26 cellular contexts compared by ENCODE assay signal in genomic region chr7:16826061-16826460, GRCh38. TPM values are rescaled to one million over a fixed set of nuclear protein-coding genes. Genes with fewer than 3 reads are reported as not detected.
"Had no signal": no experiment of that assay in that cellular context is flagged by ENCODE, and none has a peak within 500 bp of the region (broad histone marks: within the 10 kb centered on the region; RNA-seq: fewer than 3 reads in every experiment).

No MANE protein-coding gene starts in this region.

- FAIRE-seq: HTR-8/SVneo had no signal

- H3K27ac Mint-ChIP-seq: IgD-negative memory B cell had no signal

- H3K4me1 Mint-ChIP-seq: IgD-negative memory B cell had no signal

- H3K4me3 ChIP-seq: MG63, Peyer's patch, SJSA1, SK-N-MC had no signal

- H3K4me1 ChIP-seq: Peyer's patch, SJSA1 had no signal

- H3K4me3 Mint-ChIP-seq: IgD-negative memory B cell had no signal

- ATAC-seq: PC-3, Right ventricle myocardium inferior had no signal

- H3K27me3 ChIP-seq: MG63, Peyer's patch, SJSA1 had no signal

- H3K27ac ChIP-seq: HL-60, Peyer's patch, SJSA1, SK-N-MC had no signal

- DNase-seq: KBM-7, MG63, NCI-H1092, NCI-H1105 treated with DMSO at 0.1 percent for 48 hours, NCI-H1417 treated with DMSO at 0.1 percent for 48 hours, NCI-H146, NCI-H1694 treated with DMSO at 0.1 percent for 48 hours, NCI-H1930, NCI-H2081, NCI-H2107, NCI-H2227 treated with DMSO at 0.1 percent for 48 hours, NCI-H524 treated with DMSO at 0.1 percent for 48 hours, NCI-H69, NCI-H774, PC-3, Peyer's patch, SIG-M5 had no signal

- H3K9me3 ChIP-seq: Peyer's patch, SJSA1 had no signal

- H3K36me3 ChIP-seq: MG63, Peyer's patch, SJSA1 had no signal

RNA-seq across cellular contexts. Expression of gene AGR2, which starts 21.3 kb away (rescaled TPM):
- total RNA-seq: OCI-LY7, Right ventricle myocardium inferior, RPMI7951, SJSA1 had no signal
- polyA plus RNA-seq: IgD-negative memory B cell had no signal

RNA-seq across cellular contexts. Expression of gene AGR3, which starts 55.7 kb away (rescaled TPM):
- total RNA-seq: NCI-H460, OCI-LY7, PC-3, Right ventricle myocardium inferior, RPMI7951, SJSA1 had no signal
- polyA plus RNA-seq: IgD-negative memory B cell had no signal
